In genomic region chr3:15064835-15065549, GRCh38 we compare ENCODE assay signal across 8 cellular contexts. TPM values are rescaled to one million over a fixed set of nuclear protein-coding genes. Genes with fewer than 3 reads are reported as not detected.
DNase-seq lines count a peak whose midpoint lies in the region; ATAC-seq, FAIRE-seq and TF ChIP-seq lines count a peak whose summit lies in the region.

Gene MRPS25, minus strand, starts transcription at chr3:15065315. Its CDS starts 121 bp downstream, at chr3:15065194.

- H3K36me3 ChIP-seq in bronchial epithelial cell (ENCODE audit: control insufficient read depth, insufficient read depth, low read length) = no peaks in the 10 kb centered on the region

- H3K27me3 ChIP-seq in bronchial epithelial cell (ENCODE audit: control insufficient read depth, insufficient read depth, low read length) = no peaks in the 10 kb centered on the region

- CTCF ChIA-PET in WTC11 (lab: Charles Lee) = interaction anchor here (0.9 to 2.6 kb wide), 5 partner anchors 14 to 284 kb away, joined by 3 to 15 read pairs (median 6); no protein-coding TSS in a partner anchor

- H3K36me3 Mint-ChIP-seq in WTC11 = peaks cover 22% of the 10 kb centered on the region
- H3K36me3 Mint-ChIP-seq in immature natural killer cell = no peaks in the 10 kb centered on the region

- POLR2A ChIA-PET in WTC11 (lab: Charles Lee) = interaction anchor here (0.6 to 1.7 kb wide), 5 partner anchors 12 to 413 kb away, joined by 3 to 6 read pairs (median 4); partner anchors contain the start of genes CCDC174 and SH3BP5

- ATAC-seq in HG03175 (IDR thresholded peaks at IDR 0.05; ENCODE audit: unreplicated experiment) (peak; percentile 96), WTC11 (peak; percentile 94)

- peak; percentile 98 for DNase-seq in AG08395 (ENCODE audit: low spot score)
- DNase-seq in NCI-H2227 treated with DMSO at 0.1 percent for 48 hours (lab: John Stamatoyannopoulos, UW) = peak; percentile 80
- DNase-seq in WTC11 (ENCODE audit: low spot score) = peak; percentile 87
- peak; percentile 90 for DNase-seq in bronchial epithelial cell (ENCODE audit: low read depth)
- peak; percentile 82 to 86 (median 84) for DNase-seq in immature natural killer cell
- peak; percentile 81 for DNase-seq in smooth muscle cell of the brain vasculature (ENCODE audit: low read depth, low spot score)

- no peak for FAIRE-seq in bronchial epithelial cell (lab: Jason Lieb, UNC)

- TF ChIP-seq CTCF in WTC11 (IDR thresholded peaks at IDR 0.05) (no peak), bronchial epithelial cell (IDR thresholded peaks at IDR 0.05; ENCODE audit: insufficient read depth, low read length, severe bottlenecking) (no peak)

- peaks cover 19% of the 10 kb centered on the region for H3K4me1 Mint-ChIP-seq in WTC11
- H3K4me1 Mint-ChIP-seq in immature natural killer cell = peaks cover 26% of the 10 kb centered on the region in 2 donors

- H3K4me3 Mint-ChIP-seq in WTC11 (peak within 1 kb of the TSS; percentile 95), immature natural killer cell (peak within 1 kb of the TSS; percentile 91 to 97 (median 96))

- no peaks in the 10 kb centered on the region for H3K9me3 Mint-ChIP-seq in WTC11
- H3K9me3 Mint-ChIP-seq in immature natural killer cell = no peaks in the 10 kb centered on the region

- H3K27me3 Mint-ChIP-seq in WTC11 (ENCODE audit: low read depth) (peaks cover 2% of the 10 kb centered on the region; the same call in 1 of the 2 replicates), immature natural killer cell (ENCODE audit: low read depth in 3 of 3) (no peaks in the 10 kb centered on the region)

- peak; percentile 99 for TF ChIP-seq POLR2A in GM18951 (IDR thresholded peaks at IDR 0.05; ENCODE audit: extremely low read depth, insufficient read depth, insufficient read length)

- H3K4me3 ChIP-seq in bronchial epithelial cell (ENCODE audit: low read depth, low read length) = peak within 1 kb of the TSS; percentile 97

- H3K27ac Mint-ChIP-seq in WTC11 = peak within 1 kb of the TSS; percentile 97
- peak within 1 kb of the TSS; percentile 84 to 96 (median 92) for H3K27ac Mint-ChIP-seq in immature natural killer cell

- in situ Hi-C loops in GM18951 (cut with MboI; ENCODE audit: low sequenced_read_pairs, unreplicated experiment) = no loop called here

TF ChIP-seq in WTC11, 78 proteins besides CTCF, POLR2A, EP300 and RAD21 (continues in another document):
- TF ChIP-seq ZNF425 (CRISPR knock-in tag; conservative IDR thresholded peaks at IDR 0.05) (no peak), GRHL2 (CRISPR knock-in tag; IDR thresholded peaks at IDR 0.05; ENCODE audit: insufficient replicate concordance, severe bottlenecking) (no peak), E2F5 (CRISPR knock-in tag; IDR thresholded peaks at IDR 0.05) (peak; percentile 86; the same call in 1 of the 2 replicates), GABPB1 (CRISPR knock-in tag; IDR thresholded peaks at IDR 0.05) (peak; percentile 76), NR3C1 (CRISPR knock-in tag; conservative IDR thresholded peaks at IDR 0.05; ENCODE audit: low read depth) (no peak), ZNF263 (CRISPR knock-in tag; IDR thresholded peaks at IDR 0.05; ENCODE audit: low read depth) (no peak), CREM (CRISPR knock-in tag; IDR thresholded peaks at IDR 0.05) (peak; percentile 56; the same call in 1 of the 2 replicates), PRRX2 (CRISPR knock-in tag; IDR thresholded peaks at IDR 0.05) (no peak), KAT7 (CRISPR knock-in tag; IDR thresholded peaks at IDR 0.05; ENCODE audit: borderline replicate concordance) (peak; percentile 64; the same call in 1 of the 2 replicates), ATF3 (CRISPR knock-in tag; conservative IDR thresholded peaks at IDR 0.05) (no peak), NR2C2 (CRISPR knock-in tag; IDR thresholded peaks at IDR 0.05) (no peak), TEAD1 (CRISPR knock-in tag; IDR thresholded peaks at IDR 0.05) (peak; percentile 22; the same call in 1 of the 2 replicates), NFYB (CRISPR knock-in tag; conservative IDR thresholded peaks at IDR 0.05; ENCODE audit: low read depth) (0 out of 2 replicates have a peak, but pooled peaks have one; percentile 22), AR (CRISPR knock-in tag; IDR thresholded peaks at IDR 0.05) (no peak)
- TF ChIP-seq, protein P1, sequence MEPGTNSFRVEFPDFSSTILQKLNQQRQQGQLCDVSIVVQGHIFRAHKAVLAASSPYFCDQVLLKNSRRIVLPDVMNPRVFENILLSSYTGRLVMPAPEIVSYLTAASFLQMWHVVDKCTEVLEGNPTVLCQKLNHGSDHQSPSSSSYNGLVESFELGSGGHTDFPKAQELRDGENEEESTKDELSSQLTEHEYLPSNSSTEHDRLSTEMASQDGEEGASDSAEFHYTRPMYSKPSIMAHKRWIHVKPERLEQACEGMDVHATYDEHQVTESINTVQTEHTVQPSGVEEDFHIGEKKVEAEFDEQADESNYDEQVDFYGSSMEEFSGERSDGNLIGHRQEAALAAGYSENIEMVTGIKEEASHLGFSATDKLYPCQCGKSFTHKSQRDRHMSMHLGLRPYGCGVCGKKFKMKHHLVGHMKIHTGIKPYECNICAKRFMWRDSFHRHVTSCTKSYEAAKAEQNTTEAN (CRISPR knock-in tag; IDR thresholded peaks at IDR 0.05) = peak; percentile 67; the same call in 1 of the 2 replicates
- TF ChIP-seq, protein P2, sequence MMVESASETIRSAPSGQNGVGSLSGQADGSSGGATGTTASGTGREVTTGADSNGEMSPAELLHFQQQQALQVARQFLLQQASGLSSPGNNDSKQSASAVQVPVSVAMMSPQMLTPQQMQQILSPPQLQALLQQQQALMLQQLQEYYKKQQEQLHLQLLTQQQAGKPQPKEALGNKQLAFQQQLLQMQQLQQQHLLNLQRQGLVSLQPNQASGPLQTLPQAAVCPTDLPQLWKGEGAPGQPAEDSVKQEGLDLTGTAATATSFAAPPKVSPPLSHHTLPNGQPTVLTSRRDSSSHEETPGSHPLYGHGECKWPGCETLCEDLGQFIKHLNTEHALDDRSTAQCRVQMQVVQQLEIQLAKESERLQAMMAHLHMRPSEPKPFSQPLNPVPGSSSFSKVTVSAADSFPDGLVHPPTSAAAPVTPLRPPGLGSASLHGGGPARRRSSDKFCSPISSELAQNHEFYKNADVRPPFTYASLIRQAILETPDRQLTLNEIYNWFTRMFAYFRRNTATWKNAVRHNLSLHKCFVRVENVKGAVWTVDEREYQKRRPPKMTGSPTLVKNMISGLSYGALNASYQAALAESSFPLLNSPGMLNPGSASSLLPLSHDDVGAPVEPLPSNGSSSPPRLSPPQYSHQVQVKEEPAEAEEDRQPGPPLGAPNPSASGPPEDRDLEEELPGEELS (CRISPR knock-in tag; IDR thresholded peaks at IDR 0.05) = peak; percentile 81
- TF ChIP-seq, protein P3, sequence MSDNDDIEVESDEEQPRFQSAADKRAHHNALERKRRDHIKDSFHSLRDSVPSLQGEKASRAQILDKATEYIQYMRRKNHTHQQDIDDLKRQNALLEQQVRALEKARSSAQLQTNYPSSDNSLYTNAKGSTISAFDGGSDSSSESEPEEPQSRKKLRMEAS (CRISPR knock-in tag; IDR thresholded peaks at IDR 0.05) = peak; percentile 92

RNA-seq across cellular contexts. Expression of gene MRPS25, which starts in this region (rescaled TPM):
- total RNA-seq in WTC11 (2021) (69.7 to 72.7 TPM (median 70.1 TPM) in 3 replicates), bronchial epithelial cell (11.1 and 19.3 TPM in 2 replicates)
- 10 to 100 TPM; 11.0 to 20.9 (median 15.7) TPM for polyA plus RNA-seq in immature natural killer cell

Comparison
In these comparisons a context has a peak if more than half of its experiments do, and no peak if none do; other contexts are left out.
1. Peak in every context shown above with its lines: DNase-seq, ATAC-seq and H3K4me3 ChIP-seq.